In genomic region chr7:46291601-46292150, GRCh38 we compare ENCODE assay signal across 8 cellular contexts.
DNase-seq lines count a peak whose midpoint lies in the region; ATAC-seq and TF ChIP-seq lines count a peak whose summit lies in the region.
"Had no signal": no experiment of that assay in that cellular context is flagged by ENCODE, and none has a peak within 500 bp of the region (broad histone marks: within the 10 kb centered on the region; RNA-seq: fewer than 3 reads in every experiment).

No MANE protein-coding gene starts in this region.

- H3K27me3 ChIP-seq in vagina: no peaks in the 10 kb centered on the region

- ATAC-seq in GM19324 (IDR thresholded peaks at IDR 0.05; ENCODE audit: low FRiP score, unreplicated experiment): peak; percentile 28
- ATAC-seq: T-cell had no signal

- TF ChIP-seq CTCF in fibroblast of pulmonary artery (IDR thresholded peaks at IDR 0.05; ENCODE audit: low read length, missing control alignments): no peak
- no peak for TF ChIP-seq CTCF in vagina (IDR thresholded peaks at IDR 0.05)

- peaks cover 16% of the 10 kb centered on the region for H3K4me1 ChIP-seq in vagina

- no peaks in the 10 kb centered on the region for H3K36me3 ChIP-seq in vagina

- H3K9me3 ChIP-seq in vagina: no peaks in the 10 kb centered on the region

- intact Hi-C loops in vagina (cut with DNase I): no loop called here

- peak overlapping the region; percentile 71 for H3K27ac ChIP-seq in vagina

- H3K4me3 ChIP-seq in fibroblast of pulmonary artery (replicated peaks; ENCODE audit: low read depth, low read length) (no peak overlapping the region), vagina (no peak overlapping the region)

- DNase-seq in HS-5 (ENCODE audit: low read depth) (peak; percentile 16), fibroblast of pulmonary artery (ENCODE audit: low read depth) (peak; percentile 69), vagina (ENCODE audit: extremely low spot score in 2 of 2) (no peak), NCI-H146 treated with DMSO at 0.1 percent for 48 hours (lab: John Stamatoyannopoulos, UW; ENCODE audit: unreplicated experiment) (no peak), NCI-H2081 treated with DMSO at 0.1 percent for 48 hours (lab: John Stamatoyannopoulos, UW) (no peak)
- no peak for DNase-seq in activated CD4-positive, CD25-positive, alpha-beta regulatory T cell treated with anti-CD3 and anti-CD28 coated beads, Interleukin-2, amount 50 U/mL, for 72 hours
- DNase-seq: T-cell had no signal

- TF ChIP-seq POLR2A in vagina (IDR thresholded peaks at IDR 0.05): no peak

Comparison
In these comparisons a context has a peak if more than half of its experiments do, and no peak if none do; other contexts are left out.
1. DNase-seq: peak in HS-5 (single experiment) and fibroblast of pulmonary artery (single experiment); none in vagina (0 of 2), NCI-H146 treated with DMSO at 0.1 percent for 48 hours (single experiment), NCI-H2081 treated with DMSO at 0.1 percent for 48 hours (single experiment) and activated CD4-positive, CD25-positive, alpha-beta regulatory T cell treated with anti-CD3 and anti-CD28 coated beads, Interleukin-2, amount 50 U/mL, for 72 hours (single experiment).